Comparison of ENCODE assay signal across 24 cellular contexts in the genomic region with DNA sequence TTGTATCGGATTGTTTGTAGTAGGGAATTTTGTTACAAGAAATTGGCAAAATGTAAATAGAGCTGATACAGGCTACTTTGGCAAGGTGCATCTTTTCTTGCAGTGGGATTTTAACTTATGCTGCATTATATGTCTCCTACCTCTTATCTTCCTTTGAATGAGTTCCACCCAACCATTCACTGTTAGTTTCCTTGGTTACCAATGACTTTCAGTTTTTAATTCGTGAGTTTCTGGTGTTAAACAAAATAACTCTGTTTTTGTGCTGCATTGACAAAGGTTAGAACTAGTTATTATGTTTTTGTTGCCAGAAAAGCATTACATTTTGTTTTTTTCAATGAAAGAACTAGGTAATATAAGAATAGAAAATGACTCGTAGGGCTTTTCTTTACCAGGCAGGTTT.
DNase-seq lines count a peak whose midpoint lies in the region; ATAC-seq, FAIRE-seq and TF ChIP-seq lines count a peak whose summit lies in the region.
"Had no signal": no experiment of that assay in that cellular context is flagged by ENCODE, and none has a peak within 500 bp of the region (broad histone marks: within the 10 kb centered on the region; RNA-seq: fewer than 3 reads in every experiment).

No MANE protein-coding gene starts in this region.

- H3K4me2 ChIP-seq in MM.1S (ENCODE audit: low read depth, low read length) = 0 out of 2 replicates have a peak overlapping the region, but pooled peaks have one; percentile 6
- no peak overlapping the region for H3K4me2 ChIP-seq in OCI-LY7 (ENCODE audit: low read length)
- H3K4me2 ChIP-seq in K562 (ENCODE audit: insufficient read depth, low read length) = no peak overlapping the region
- H3K4me2 ChIP-seq: A549, BLaER1 had no signal

- DNase-seq in MM.1S (no peak), OCI-LY7 (ENCODE audit: low spot score) (no peak), K562 (ENCODE audit: extremely low read depth in 1 of 4, low spot score in 3 of 4) (no peak), OCI-M2 (lab: John Stamatoyannopoulos, UW; ENCODE audit: unreplicated experiment) (no peak), BE2C (no peak)
- DNase-seq: AML-193; C1 segment of cervical spinal cord; CD4-positive, alpha-beta memory T cell; CD4-positive, CD25-positive, alpha-beta regulatory T cell; CD8-positive, alpha-beta memory T cell; COR-L47; DMS 273 treated with DMSO at 0.1 percent for 48 hours; DMS153; DMS53; DMS79; DND-41; EL; GDM1 had no signal

- TF ChIP-seq CTCF in MM.1S (IDR thresholded peaks at IDR 0.05; ENCODE audit: low read length) (no peak), OCI-LY7 (conservative IDR thresholded peaks at IDR 0.05; ENCODE audit: low read length) (no peak), K562 (IDR thresholded peaks at IDR 0.05 in 2 of 3, conservative IDR thresholded peaks at IDR 0.05 in 1 of 3; ENCODE audit: insufficient read depth in 2 of 3, low read depth in 1 of 3, low read length in 3 of 3) (no peak), BE2C (IDR thresholded peaks at IDR 0.05; ENCODE audit: low read depth, low read length) (no peak)

- H3F3A ChIP-seq in MM.1S (ENCODE audit: insufficient read depth, low read length) = no peaks in the 10 kb centered on the region

- FAIRE-seq in K562 (lab: Jason Lieb, UNC) = peak; percentile 48
- FAIRE-seq: A549, GM12878, GM12892, GM18507 had no signal

- no peak for TF ChIP-seq EP300 in K562 (IDR thresholded peaks at IDR 0.05; ENCODE audit: low read length)

- H4K20me1 ChIP-seq in MM.1S (ENCODE audit: insufficient read depth, low read length) = no peaks in the 10 kb centered on the region
- no peaks in the 10 kb centered on the region for H4K20me1 ChIP-seq in OCI-LY7 (ENCODE audit: insufficient read depth, low read length)
- no peaks in the 10 kb centered on the region for H4K20me1 ChIP-seq in K562 (replicated peaks; ENCODE audit: control insufficient read depth, insufficient read depth, low read length)
- H4K20me1 ChIP-seq: BLaER1 had no signal

- H3K9ac ChIP-seq in MM.1S (ENCODE audit: low read length) (no peak overlapping the region), K562 (ENCODE audit: insufficient read depth in 1 of 2, low read depth in 2 of 2, low read length in 2 of 2) (no peak overlapping the region)
- H3K9ac ChIP-seq: BLaER1 had no signal

- POLR2A ChIA-PET in OCI-LY7 (lab: Charles Lee) = interaction anchor here (1.4 kb wide), 1 partner anchor 24 kb away, joined by 4 read pairs; no protein-coding TSS in a partner anchor
- POLR2A ChIA-PET in K562 (lab: Yijun Ruan, JAX) = no interaction called here

- H3K9me1 ChIP-seq in K562 (ENCODE audit: control insufficient read depth, insufficient read depth, low read length) = no peaks in the 10 kb centered on the region

- H3K4me3 ChIP-seq in MM.1S (ENCODE audit: low read length) (no peak overlapping the region), OCI-LY7 (ENCODE audit: low read depth, low read length, poor library complexity, severe bottlenecking) (no peak overlapping the region), K562 (no peak overlapping the region), BE2C (ENCODE audit: low read depth, low read length) (no peak overlapping the region)
- H3K4me3 ChIP-seq: A549, BLaER1, GM12878 had no signal

- ATAC-seq in K562 = no peak
- ATAC-seq: A549, GM12878 had no signal

- H2AFZ ChIP-seq in MM.1S (ENCODE audit: low read length) (no peak overlapping the region), OCI-LY7 (ENCODE audit: low read length) (peak overlapping the region; percentile 35; the same call in 1 of the 2 replicates), K562 (ENCODE audit: low read depth, low read length) (no peak overlapping the region)

- no peak for TF ChIP-seq RAD21 in K562 (CRISPR knock-in tag; conservative IDR thresholded peaks at IDR 0.05 in 1 of 2, IDR thresholded peaks at IDR 0.05 in 1 of 2)

- H3K36me3 ChIP-seq in MM.1S (replicated peaks; ENCODE audit: insufficient read depth, low read length) = no peaks in the 10 kb centered on the region
- no peaks in the 10 kb centered on the region for H3K36me3 ChIP-seq in OCI-LY7 (ENCODE audit: insufficient read depth, low read length)
- H3K36me3 ChIP-seq in K562 (ENCODE audit: control insufficient read depth, insufficient read depth, low read length) = no peaks in the 10 kb centered on the region
- H3K36me3 ChIP-seq in BE2C = no peaks in the 10 kb centered on the region
- H3K36me3 ChIP-seq: BLaER1 had no signal

- H3K9me3 ChIP-seq in MM.1S (replicated peaks; ENCODE audit: insufficient read depth, low read length) (no peaks in the 10 kb centered on the region), OCI-LY7 (ENCODE audit: low read length) (no peaks in the 10 kb centered on the region), K562 (replicated peaks; ENCODE audit: control insufficient read depth, insufficient read depth, low read depth, low read length) (no peaks in the 10 kb centered on the region), BE2C (no peaks in the 10 kb centered on the region)
- H3K9me3 ChIP-seq: A549, BLaER1 had no signal

- in situ Hi-C loops in K562 (cut with MboI) = loop anchor here (10.0 kb wide), 1 partner anchor 959 kb away; no protein-coding TSS in a partner anchor

- H3K27ac ChIP-seq in MM.1S (ENCODE audit: low read length) (no peak overlapping the region), OCI-LY7 (ENCODE audit: low read depth, low read length, poor library complexity, severe bottlenecking) (no peak overlapping the region), K562 (ENCODE audit: extremely low read depth, low read depth, low read length) (no peak overlapping the region)
- H3K27ac ChIP-seq: 22Rv1, A549, BLaER1 had no signal

- H3K27me3 ChIP-seq in MM.1S (replicated peaks; ENCODE audit: insufficient read depth, low read length) (no peaks in the 10 kb centered on the region), K562 (ENCODE audit: control insufficient read depth in 2 of 2, insufficient read depth in 2 of 2, low read length in 2 of 2) (0 out of 5 replicates have a peak, but pooled peaks cover 0 to 4% of the 10 kb centered on the region in 2 experiments), BE2C (no peaks in the 10 kb centered on the region)
- H3K27me3 ChIP-seq: BLaER1 had no signal

- H3K9me2 ChIP-seq in MM.1S (replicated peaks; ENCODE audit: insufficient read depth, low read length) (no peaks in the 10 kb centered on the region), OCI-LY7 (ENCODE audit: insufficient read depth, low read length) (0 out of 2 replicates have a peak, but pooled peaks cover 5% of the 10 kb centered on the region)

- H3K79me2 ChIP-seq in MM.1S (ENCODE audit: low read length) (no peaks in the 10 kb centered on the region), OCI-LY7 (ENCODE audit: insufficient read depth, low read depth, low read length) (no peaks in the 10 kb centered on the region), K562 (ENCODE audit: control insufficient read depth, insufficient read depth, low read length) (no peaks in the 10 kb centered on the region)

- WGBS in K562 (ENCODE audit: insufficient coverage, low coverage, missing lambda C conversion rate) = 0% methylated on average over 3 of the region's 3 CpGs

- TF ChIP-seq POLR2A in K562 (conservative IDR thresholded peaks at IDR 0.05) = no peak

- CTCF ChIA-PET in OCI-LY7 (lab: Charles Lee; ENCODE audit: unreplicated experiment) (no interaction called here), K562 (lab: Yijun Ruan, JAX; ENCODE audit: low intra/inter-chr PET ratio) (no interaction called here)

- BruUV-seq in OCI-LY7 (replicated peaks; lab: Mats Ljungman, UMichigan) (no TSS peak), K562 (replicated peaks; lab: Mats Ljungman, UMichigan) (no TSS peak)

- intact Hi-C loops in OCI-LY7 (cut with micrococcal nuclease; ENCODE audit: unreplicated experiment) = no loop called here
- intact Hi-C loops in K562 (cut with micrococcal nuclease) = no loop called here

- H3K4me1 ChIP-seq in MM.1S (ENCODE audit: low read length) (no peaks in the 10 kb centered on the region), OCI-LY7 (ENCODE audit: insufficient read depth, low read length, poor library complexity, severe bottlenecking) (no peaks in the 10 kb centered on the region), K562 (replicated peaks in 1 of 2; ENCODE audit: control insufficient read depth in 2 of 2, insufficient read depth in 2 of 2, low read length in 2 of 2) (no peaks in the 10 kb centered on the region), BE2C (peaks cover 20% of the 10 kb centered on the region)
- H3K4me1 ChIP-seq: A549, BLaER1 had no signal

TF ChIP-seq in K562, 482 proteins besides CTCF, POLR2A, EP300 and RAD21:
- peak; percentile 61 for TF ChIP-seq RFX1 (IDR thresholded peaks at IDR 0.05)
- TF ChIP-seq FOXM1 (IDR thresholded peaks at IDR 0.05; ENCODE audit: low read depth) = no peak
- TF ChIP-seq FOXM1 (CRISPR knock-in tag; IDR thresholded peaks at IDR 0.05; ENCODE audit: low read depth) = no peak
- TF ChIP-seq PHB2 (IDR thresholded peaks at IDR 0.05; ENCODE audit: low read depth) = no peak
- peak; percentile 58 for TF ChIP-seq MAFG (tag; conservative IDR thresholded peaks at IDR 0.05)
- 0 out of 2 replicates have a peak, but pooled peaks have one; percentile 17 for TF ChIP-seq C11orf30 (IDR thresholded peaks at IDR 0.05; ENCODE audit: low read depth)
- TF ChIP-seq STAT5B (CRISPR knock-in tag; IDR thresholded peaks at IDR 0.05) = no peak
